ENCODE assay signal across 8 cellular contexts in the genomic region with DNA sequence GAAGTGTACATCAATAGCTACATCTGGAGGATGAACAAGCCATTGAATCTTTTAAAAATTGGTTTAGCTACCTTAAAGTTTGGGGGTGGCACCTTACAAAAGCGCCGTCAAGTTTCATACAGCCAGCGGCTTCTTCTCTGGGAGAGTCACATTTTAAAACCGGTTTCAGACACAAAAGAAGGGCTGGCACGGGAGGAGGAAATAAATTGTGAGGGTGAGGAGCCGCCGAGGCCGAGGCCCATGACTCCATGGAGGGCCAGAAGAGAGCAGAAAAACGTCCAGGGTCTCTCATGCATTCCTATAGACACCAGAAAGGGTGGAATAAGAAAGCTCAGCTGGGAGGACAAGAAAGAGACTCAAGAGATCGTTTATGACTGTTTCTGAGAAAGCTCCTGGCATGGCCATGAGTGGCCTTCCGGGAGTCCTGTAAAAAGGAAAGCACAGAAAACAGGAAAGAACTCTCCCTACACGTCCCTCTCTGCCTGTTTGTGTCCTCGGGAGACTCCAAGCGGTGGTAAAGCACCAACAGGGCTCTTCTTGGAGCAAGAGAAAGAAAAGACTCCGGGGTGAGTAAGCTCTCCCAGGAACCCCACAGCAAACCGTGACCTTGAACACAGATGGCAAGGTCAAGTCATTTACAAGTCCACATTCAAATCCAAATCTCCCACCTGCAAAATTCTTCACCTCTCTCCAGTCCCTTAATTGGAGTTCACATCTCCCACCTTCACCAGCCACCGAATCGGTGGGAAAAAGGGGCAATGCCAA. TPM values are rescaled to one million over a fixed set of nuclear protein-coding genes. Genes with fewer than 3 reads are reported as not detected.
DNase-seq lines count a peak whose midpoint lies in the region; ATAC-seq and TF ChIP-seq lines count a peak whose summit lies in the region.

No MANE protein-coding gene starts in this region.

- peak overlapping the region; percentile 87 for H3K4me3 Mint-ChIP-seq in activated naive CD8-positive, alpha-beta T cell treated with anti-CD3 and anti-CD28 coated beads, Interleukin-2, amount 50 U/mL, for 24 hours

- peaks cover 62% of the 10 kb centered on the region for H3K4me1 Mint-ChIP-seq in activated naive CD8-positive, alpha-beta T cell treated with anti-CD3 and anti-CD28 coated beads, Interleukin-2, amount 50 U/mL, for 24 hours

- H3K9me2 ChIP-seq in DOHH2 (replicated peaks; ENCODE audit: control insufficient read depth, low read length) = no peaks in the 10 kb centered on the region

- peaks cover 34% of the 10 kb centered on the region for H3K79me2 ChIP-seq in DOHH2 (ENCODE audit: control insufficient read depth, low read length)

- H3K4me1 ChIP-seq in DOHH2 (ENCODE audit: control insufficient read depth, low read length) = peaks cover 39% of the 10 kb centered on the region

- H3K36me3 ChIP-seq in DOHH2 (ENCODE audit: control insufficient read depth, low read length) = peaks cover 16% of the 10 kb centered on the region

- H3K4me2 ChIP-seq in DOHH2 (ENCODE audit: low read length) = peak overlapping the region; percentile 69

- ATAC-seq in activated naive CD8-positive, alpha-beta T cell treated with anti-CD3 and anti-CD28 coated beads, Interleukin-2, amount 50 U/mL, for 24 hours = no peak
- ATAC-seq in Right ventricle myocardium superior (ENCODE audit: poor library complexity) (peak; percentile 37), HG02610 (IDR thresholded peaks at IDR 0.05; ENCODE audit: unreplicated experiment) (no peak)

- H3K27me3 ChIP-seq in DOHH2 (ENCODE audit: control insufficient read depth, low read length) = peaks cover 18% of the 10 kb centered on the region

- peaks cover 5% of the 10 kb centered on the region; the same call in 1 of the 2 replicates for H3F3A ChIP-seq in DOHH2 (ENCODE audit: control insufficient read depth, insufficient read depth)

- H3K9me3 ChIP-seq in DOHH2 (ENCODE audit: control insufficient read depth, insufficient read depth, low read length) = no peaks in the 10 kb centered on the region

- no peaks in the 10 kb centered on the region for H3K9me3 Mint-ChIP-seq in activated naive CD8-positive, alpha-beta T cell treated with anti-CD3 and anti-CD28 coated beads, Interleukin-2, amount 50 U/mL, for 24 hours

- no peaks in the 10 kb centered on the region for H3K27me3 Mint-ChIP-seq in activated naive CD8-positive, alpha-beta T cell treated with anti-CD3 and anti-CD28 coated beads, Interleukin-2, amount 50 U/mL, for 24 hours

- peaks cover 12% of the 10 kb centered on the region for H3K36me3 Mint-ChIP-seq in activated naive CD8-positive, alpha-beta T cell treated with anti-CD3 and anti-CD28 coated beads, Interleukin-2, amount 50 U/mL, for 24 hours (ENCODE audit: low read depth)

- no peak overlapping the region for H3K27ac ChIP-seq in DOHH2 (ENCODE audit: low read depth, low read length)

- peak overlapping the region; percentile 87 for H3K4me3 ChIP-seq in DOHH2 (ENCODE audit: low read length)

- DNase-seq in LHCN-M2 (ENCODE audit: low read depth) (peak; percentile 88), Right ventricle myocardium superior (no peak), occipital lobe (lab: John Stamatoyannopoulos, UW) (peak; percentile 40), NCI-H2081 treated with DMSO at 0.1 percent for 48 hours (lab: John Stamatoyannopoulos, UW) (no peak), HuH-7.5 (ENCODE audit: low spot score) (no peak)
- DNase-seq in activated naive CD8-positive, alpha-beta T cell treated with anti-CD3 and anti-CD28 coated beads, Interleukin-2, amount 50 U/mL, for 24 hours = no peak

- intact Hi-C loops in Right ventricle myocardium superior (cut with DNase I) = no loop called here

- no peak for TF ChIP-seq CTCF in DOHH2 (IDR thresholded peaks at IDR 0.05; ENCODE audit: low read depth, low read length, poor library complexity, severe bottlenecking)

- peak overlapping the region; percentile 85 for H3K27ac Mint-ChIP-seq in activated naive CD8-positive, alpha-beta T cell treated with anti-CD3 and anti-CD28 coated beads, Interleukin-2, amount 50 U/mL, for 24 hours

- H4K20me1 ChIP-seq in DOHH2 (ENCODE audit: control insufficient read depth, insufficient read depth, low read depth, low read length) = no peaks in the 10 kb centered on the region

RNA-seq across cellular contexts. Expression of a gene that starts 1.8 kb away (rescaled TPM):
- total RNA-seq in LHCN-M2 (2014; rRNA removed) (4.8 and 5.2 TPM in 2 replicates), Right ventricle myocardium superior (8.4 TPM), occipital lobe (16.8 TPM)
- 1.1 TPM for polyA plus RNA-seq in LHCN-M2 (2012)

RNA-seq across cellular contexts. Expression of a gene that starts 13.7 kb away (rescaled TPM):
- total RNA-seq in LHCN-M2 (2014; rRNA removed) (1.5 and 1.7 TPM in 2 replicates), Right ventricle myocardium superior (5.3 TPM), occipital lobe (5.6 TPM)
- 0.68 TPM for polyA plus RNA-seq in LHCN-M2 (2012)

RNA-seq across cellular contexts. Expression of a gene that starts 40.3 kb away (rescaled TPM):
- total RNA-seq in LHCN-M2 (2014; rRNA removed) = 10.3 and 13.5 TPM in 2 replicates
- 3.5 TPM for polyA plus RNA-seq in LHCN-M2 (2012)
- total RNA-seq in Right ventricle myocardium superior = 5.9 TPM
- total RNA-seq in occipital lobe = 8.4 TPM

Comparison
In these comparisons a context has a peak if more than half of its experiments do, and no peak if none do; other contexts are left out.
1. DNase-seq: peak in LHCN-M2 (single experiment) and occipital lobe (single experiment); none in activated naive CD8-positive, alpha-beta T cell treated with anti-CD3 and anti-CD28 coated beads, Interleukin-2, amount 50 U/mL, for 24 hours (single experiment), Right ventricle myocardium superior (single experiment), NCI-H2081 treated with DMSO at 0.1 percent for 48 hours (single experiment) and HuH-7.5 (single experiment).